In the genomic region with DNA sequence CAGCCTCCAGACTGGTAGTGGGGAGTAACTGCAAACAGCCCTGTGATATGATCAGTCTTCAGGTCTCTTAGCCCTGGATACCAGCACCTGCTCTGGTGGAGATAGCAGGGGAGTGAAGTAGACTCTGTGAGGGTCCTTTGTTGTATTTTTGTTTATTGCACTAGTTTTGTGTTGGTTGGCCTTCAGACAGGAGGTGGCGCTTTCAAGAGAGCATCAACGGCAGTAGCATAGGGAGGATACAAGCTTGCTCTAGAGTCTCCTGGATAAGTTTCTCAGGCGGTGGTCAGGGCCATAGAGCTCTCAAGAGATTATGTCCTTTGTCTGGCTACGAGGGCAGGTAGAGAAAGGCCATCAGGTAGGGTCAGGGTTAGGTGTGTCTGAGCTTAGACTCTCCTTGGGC, we compare ENCODE assay signal across 17 cellular contexts.
DNase-seq lines count a peak whose midpoint lies in the region; ATAC-seq and TF ChIP-seq lines count a peak whose summit lies in the region.
"Had no signal": no experiment of that assay in that cellular context is flagged by ENCODE, and none has a peak within 500 bp of the region (broad histone marks: within the 10 kb centered on the region; RNA-seq: fewer than 3 reads in every experiment).

No MANE protein-coding gene starts in this region.

- H3K4me2 ChIP-seq in SK-N-SH (no peak overlapping the region), OCI-LY7 (ENCODE audit: low read length) (no peak overlapping the region), mammary epithelial cell (ENCODE audit: insufficient read depth, low read depth, low read length) (no peak overlapping the region)
- H3K4me2 ChIP-seq: BLaER1, KMS-11 had no signal

- no peaks in the 10 kb centered on the region for H3K27me3 Mint-ChIP-seq in stimulated activated memory B cell treated with anti-CD40 and anti-IgM and Interleukin-4, amounts not matched to agents 10 μg/mL and 1 μg/mL and 100 μg/mL, for 72 hours

- no peaks in the 10 kb centered on the region for H3K9me3 ChIP-seq in SK-N-SH
- H3K9me3 ChIP-seq in OCI-LY7 (ENCODE audit: low read length): no peaks in the 10 kb centered on the region
- no peaks in the 10 kb centered on the region for H3K9me3 ChIP-seq in mammary epithelial cell (replicated peaks; ENCODE audit: insufficient read depth, low read length)
- H3K9me3 ChIP-seq: BLaER1 had no signal

- no peaks in the 10 kb centered on the region for H3K9me3 Mint-ChIP-seq in stimulated activated memory B cell treated with anti-CD40 and anti-IgM and Interleukin-4, amounts not matched to agents 10 μg/mL and 1 μg/mL and 100 μg/mL, for 72 hours

- H3K27me3 ChIP-seq in SK-N-SH (ENCODE audit: insufficient read depth): no peaks in the 10 kb centered on the region
- H3K27me3 ChIP-seq in mammary epithelial cell (ENCODE audit: insufficient read depth, low read length): peaks cover 3% of the 10 kb centered on the region
- H3K27me3 ChIP-seq: BLaER1 had no signal

- POLR2A ChIA-PET in SK-N-SH (lab: Yijun Ruan, JAX) (no interaction called here), OCI-LY7 (lab: Charles Lee) (no interaction called here)

- no peaks in the 10 kb centered on the region for H3K36me3 Mint-ChIP-seq in stimulated activated memory B cell treated with anti-CD40 and anti-IgM and Interleukin-4, amounts not matched to agents 10 μg/mL and 1 μg/mL and 100 μg/mL, for 72 hours
- H3K36me3 Mint-ChIP-seq: CD8-positive, alpha-beta T cell had no signal

- H3K79me2 ChIP-seq in SK-N-SH (ENCODE audit: insufficient read depth) (no peaks in the 10 kb centered on the region), OCI-LY7 (ENCODE audit: insufficient read depth, low read depth, low read length) (no peaks in the 10 kb centered on the region), mammary epithelial cell (ENCODE audit: insufficient read depth, low read length) (no peaks in the 10 kb centered on the region)

- H3K4me3 ChIP-seq in SK-N-SH (ENCODE audit: low read depth in 2 of 2, low read length in 1 of 2) (no peak overlapping the region), OCI-LY7 (ENCODE audit: low read depth, low read length, poor library complexity, severe bottlenecking) (no peak overlapping the region), epithelial cell of proximal tubule (ENCODE audit: low read depth, low read length) (no peak overlapping the region), mammary epithelial cell (replicated peaks in 1 of 3; ENCODE audit: insufficient read depth in 1 of 3, low read depth in 2 of 3, low read length in 3 of 3) (no peak overlapping the region)
- H3K4me3 ChIP-seq: BLaER1 had no signal

- no peak for TF ChIP-seq RAD21 in SK-N-SH (IDR thresholded peaks at IDR 0.05; ENCODE audit: low read length)

- H3F3A ChIP-seq in SK-N-SH (replicated peaks; ENCODE audit: insufficient read depth): no peaks in the 10 kb centered on the region

- H4K20me1 ChIP-seq in SK-N-SH (ENCODE audit: insufficient read depth) (no peaks in the 10 kb centered on the region), OCI-LY7 (ENCODE audit: insufficient read depth, low read length) (no peaks in the 10 kb centered on the region), mammary epithelial cell (ENCODE audit: insufficient read depth, low read length) (no peaks in the 10 kb centered on the region)
- H4K20me1 ChIP-seq: BLaER1 had no signal

- H3K4me1 Mint-ChIP-seq in stimulated activated memory B cell treated with anti-CD40 and anti-IgM and Interleukin-4, amounts not matched to agents 10 μg/mL and 1 μg/mL and 100 μg/mL, for 72 hours: no peaks in the 10 kb centered on the region

- H3K9me2 ChIP-seq in SK-N-SH: no peaks in the 10 kb centered on the region
- H3K9me2 ChIP-seq in OCI-LY7 (ENCODE audit: insufficient read depth, low read length): no peaks in the 10 kb centered on the region

- no peak overlapping the region for H3K4me3 Mint-ChIP-seq in stimulated activated memory B cell treated with anti-CD40 and anti-IgM and Interleukin-4, amounts not matched to agents 10 μg/mL and 1 μg/mL and 100 μg/mL, for 72 hours
- H3K4me3 Mint-ChIP-seq: CD8-positive, alpha-beta T cell had no signal

- H3K36me3 ChIP-seq in SK-N-SH (replicated peaks in 1 of 2; ENCODE audit: control insufficient read depth in 1 of 2, insufficient read depth in 2 of 2, low read length in 1 of 2) (no peaks in the 10 kb centered on the region), OCI-LY7 (ENCODE audit: insufficient read depth, low read length) (no peaks in the 10 kb centered on the region), mammary epithelial cell (ENCODE audit: insufficient read depth, low read length) (no peaks in the 10 kb centered on the region)
- H3K36me3 ChIP-seq: BLaER1 had no signal

- no peak for TF ChIP-seq CTCF in SK-N-SH (IDR thresholded peaks at IDR 0.05)
- TF ChIP-seq CTCF in OCI-LY7 (conservative IDR thresholded peaks at IDR 0.05; ENCODE audit: low read length): 0 out of 2 replicates have a peak, but pooled peaks have one; percentile 19
- peak; percentile 14 for TF ChIP-seq CTCF in epithelial cell of proximal tubule (conservative IDR thresholded peaks at IDR 0.05; ENCODE audit: low read depth, low read length)
- TF ChIP-seq CTCF in mammary epithelial cell (conservative IDR thresholded peaks at IDR 0.05 in 1 of 2, IDR thresholded peaks at IDR 0.05 in 1 of 2; ENCODE audit: extremely low read depth in 1 of 2, insufficient read depth in 1 of 2, low read depth in 1 of 2, low read length in 2 of 2): no peak

- dilution Hi-C loops in mammary epithelial cell (cut with HindIII; ENCODE audit: low sequenced_read_pairs): no loop called here

- DNase-seq in SK-N-SH: no peak
- no peak for DNase-seq in OCI-LY7 (ENCODE audit: low spot score)
- DNase-seq in epithelial cell of proximal tubule (ENCODE audit: low read depth): no peak
- DNase-seq in mammary epithelial cell: no peak
- DNase-seq: 8988T; CD8-positive, alpha-beta T cell; NCI-H1092 treated with DMSO at 0.1 percent for 48 hours; NCI-H226; NCI-H524 treated with DMSO at 0.1 percent for 48 hours; SHP77 treated with DMSO at 0.1 percent for 48 hours had no signal

- ATAC-seq in SK-N-SH treated with all-trans-retinoic acid at 6 μM for 48 hours: peak; percentile 26; the same call in 1 of the 3 replicates
- peak; percentile 24 for ATAC-seq in stimulated activated memory B cell treated with anti-CD40 and anti-IgM and Interleukin-4, amounts not matched to agents 10 μg/mL and 1 μg/mL and 100 μg/mL, for 72 hours
- ATAC-seq in HG03521 (IDR thresholded peaks at IDR 0.05; ENCODE audit: unreplicated experiment): no peak
- ATAC-seq in GM19351 (IDR thresholded peaks at IDR 0.05; ENCODE audit: unreplicated experiment): no peak
- ATAC-seq: CD8-positive, alpha-beta T cell; HCT116 had no signal

- intact Hi-C loops in OCI-LY7 (cut with micrococcal nuclease; ENCODE audit: unreplicated experiment) (loop anchor here (10.0 kb wide), 1 partner anchor 908 kb away; no protein-coding TSS in a partner anchor), mammary epithelial cell (cut with micrococcal nuclease) (no loop called here)

- 54% methylated on average over 3 of the region's 4 CpGs for WGBS in SK-N-SH (ENCODE audit: low lambda C conversion rate)
- WGBS in mammary epithelial cell (ENCODE audit: low coverage, missing lambda C conversion rate): 58% methylated on average over 4 of the region's 4 CpGs

- in situ Hi-C loops in mammary epithelial cell (cut with MboI; ENCODE audit: low sequenced_read_pairs in 2 of 2): loop anchor here in 1 of 2 donors (25.0 kb wide), 1 partner anchor 430 kb away; no protein-coding TSS in a partner anchor

- CTCF ChIA-PET in SK-N-SH (lab: Yijun Ruan, JAX) (interaction anchor here (0.9 kb wide), 1 partner anchor 1864 kb away, joined by 3 read pairs; no protein-coding TSS in a partner anchor), OCI-LY7 (lab: Charles Lee; ENCODE audit: unreplicated experiment) (no interaction called here), mammary epithelial cell (lab: Charles Lee; ENCODE audit: low non-redundant PET) (no interaction called here)

- H3K27ac ChIP-seq in SK-N-SH (ENCODE audit: low read depth in 2 of 2, low read length in 1 of 2) (no peak overlapping the region), OCI-LY7 (ENCODE audit: low read depth, low read length, poor library complexity, severe bottlenecking) (no peak overlapping the region), mammary epithelial cell (ENCODE audit: insufficient read depth, low read depth, low read length) (no peak overlapping the region)
- H3K27ac ChIP-seq: BLaER1, KMS-11 had no signal

- TF ChIP-seq EP300 in SK-N-SH (IDR thresholded peaks at IDR 0.05; ENCODE audit: borderline replicate concordance in 1 of 2, low read depth in 1 of 2, low read length in 1 of 2): no peak

- no TSS peak for BruUV-seq in OCI-LY7 (replicated peaks; lab: Mats Ljungman, UMichigan)
- no TSS peak for BruUV-seq in mammary epithelial cell (replicated peaks; lab: Mats Ljungman, UMichigan)

- H2AFZ ChIP-seq in SK-N-SH (ENCODE audit: low read depth): no peak overlapping the region
- H2AFZ ChIP-seq in OCI-LY7 (ENCODE audit: low read length): no peak overlapping the region
- H2AFZ ChIP-seq in mammary epithelial cell (ENCODE audit: low read depth, low read length): no peak overlapping the region

- H3K4me1 ChIP-seq in SK-N-SH (ENCODE audit: control insufficient read depth in 1 of 2, insufficient read depth in 2 of 2, low read depth in 1 of 2, low read length in 1 of 2) (no peaks in the 10 kb centered on the region), OCI-LY7 (ENCODE audit: insufficient read depth, low read length, poor library complexity, severe bottlenecking) (no peaks in the 10 kb centered on the region), mammary epithelial cell (ENCODE audit: insufficient read depth, low read length) (no peaks in the 10 kb centered on the region)
- H3K4me1 ChIP-seq: BLaER1 had no signal

- H3K27ac Mint-ChIP-seq in stimulated activated memory B cell treated with anti-CD40 and anti-IgM and Interleukin-4, amounts not matched to agents 10 μg/mL and 1 μg/mL and 100 μg/mL, for 72 hours: no peak overlapping the region
- H3K27ac Mint-ChIP-seq: CD8-positive, alpha-beta T cell had no signal

- no peak overlapping the region for H3K9ac ChIP-seq in SK-N-SH
- H3K9ac ChIP-seq in mammary epithelial cell (ENCODE audit: insufficient read depth, low read length): no peak overlapping the region
- H3K9ac ChIP-seq: BLaER1, KMS-11 had no signal

TF ChIP-seq in SK-N-SH treated with all-trans-retinoic acid at 6 μM for 48 hours, 23 proteins besides CTCF, POLR2A, EP300 and RAD21 (continues in another document):
- no peak for TF ChIP-seq ZFP3 (CRISPR knock-in tag; IDR thresholded peaks at IDR 0.05)
- no peak for TF ChIP-seq BACH2 (CRISPR knock-in tag; IDR thresholded peaks at IDR 0.05; ENCODE audit: borderline replicate concordance)
- no peak for TF ChIP-seq ZC3H10 (CRISPR knock-in tag; IDR thresholded peaks at IDR 0.05)
- no peak for TF ChIP-seq PPARA (CRISPR knock-in tag; IDR thresholded peaks at IDR 0.05; ENCODE audit: borderline replicate concordance)
- TF ChIP-seq OSR1 (CRISPR knock-in tag; IDR thresholded peaks at IDR 0.05): no peak

TF ChIP-seq in SK-N-SH, 30 proteins besides CTCF, POLR2A, EP300 and RAD21 (continues in another document):
- TF ChIP-seq TAF1 (IDR thresholded peaks at IDR 0.05; ENCODE audit: borderline replicate concordance, low read depth, low read length): no peak
- no peak for TF ChIP-seq FOSL2 (IDR thresholded peaks at IDR 0.05; ENCODE audit: borderline replicate concordance, low read depth)
- TF ChIP-seq SIN3A (IDR thresholded peaks at IDR 0.05; ENCODE audit: borderline replicate concordance, low read depth, low read length): no peak

Comparison
In these comparisons a context has a peak if more than half of its experiments do, and no peak if none do; other contexts are left out.
1. ATAC-seq: peak in SK-N-SH treated with all-trans-retinoic acid at 6 μM for 48 hours (single experiment) and stimulated activated memory B cell treated with anti-CD40 and anti-IgM and Interleukin-4, amounts not matched to agents 10 μg/mL and 1 μg/mL and 100 μg/mL, for 72 hours (single experiment); none in HG03521 (single experiment) and GM19351 (single experiment).
2. CTCF ChIP-seq: peak in OCI-LY7 (single experiment) and epithelial cell of proximal tubule (single experiment); none in SK-N-SH (single experiment) and mammary epithelial cell (0 of 2).